28 cellular contexts compared by ENCODE assay signal in genomic region chr18:23332356-23332755, GRCh38.
"Had no signal": no experiment of that assay in that cellular context is flagged by ENCODE, and none has a peak within 500 bp of the region (broad histone marks: within the 10 kb centered on the region; RNA-seq: fewer than 3 reads in every experiment).

No MANE protein-coding gene starts in this region.

- ATAC-seq: effector memory CD8-positive, alpha-beta T cell; heart right ventricle; left cardiac atrium; naive thymus-derived CD8-positive, alpha-beta T cell; psoas muscle; right cardiac atrium; stimulated activated effector memory CD8-positive, alpha-beta T cell treated with anti-CD3 and anti-CD28 coated beads, Interleukin-12 subunit alpha, Interleukin-12 subunit beta, amount 100 ng/mL, for 72 hours had no signal

- H3K9me3 ChIP-seq: esophagus squamous epithelium, left lung, ovary, psoas muscle, sigmoid colon, thoracic aorta, tibial nerve, upper lobe of left lung had no signal

- H3K36me3 Mint-ChIP-seq: stimulated activated effector memory CD8-positive, alpha-beta T cell treated with anti-CD3 and anti-CD28 coated beads, Interleukin-12 subunit alpha, Interleukin-12 subunit beta, amount 100 ng/mL, for 72 hours had no signal

- H3K4me3 Mint-ChIP-seq: effector memory CD8-positive, alpha-beta T cell; naive thymus-derived CD8-positive, alpha-beta T cell; nephron progenitor cell; stimulated activated effector memory CD8-positive, alpha-beta T cell treated with anti-CD3 and anti-CD28 coated beads, Interleukin-12 subunit alpha, Interleukin-12 subunit beta, amount 100 ng/mL, for 72 hours; stimulated activated naive CD8-positive, alpha-beta T cell treated with anti-CD3 and anti-CD28 coated beads, Interleukin-15, Interleukin-2, amounts not matched to agents 100 ng/mL and 50 ng/mL, for 24 hours had no signal

- DNase-seq: dermis blood vessel endothelial cell; effector memory CD8-positive, alpha-beta T cell; erythroblast; esophagus squamous epithelium; foreskin melanocyte; glutamatergic neuron; heart right ventricle; hippocampal formation; left cardiac atrium; left lung; mesendoderm; midbrain; naive thymus-derived CD8-positive, alpha-beta T cell; nephron progenitor cell; nucleus accumbens; ovary; posterior cingulate gyrus; psoas muscle; right cardiac atrium; sigmoid colon; stimulated activated CD4-positive, alpha-beta T cell treated with anti-CD3 and anti-CD28 coated beads, Interleukin-2, amount 100 ng/mL, for 24 hours; stimulated activated CD4-positive, alpha-beta T cell treated with anti-CD3 and anti-CD28 coated beads, Interleukin-4, amount 100 ng/mL, for 24 hours; upper lobe of left lung had no signal

- H3K27ac Mint-ChIP-seq: effector memory CD8-positive, alpha-beta T cell; naive thymus-derived CD8-positive, alpha-beta T cell; nephron progenitor cell; stimulated activated effector memory CD8-positive, alpha-beta T cell treated with anti-CD3 and anti-CD28 coated beads, Interleukin-12 subunit alpha, Interleukin-12 subunit beta, amount 100 ng/mL, for 72 hours; stimulated activated naive CD8-positive, alpha-beta T cell treated with anti-CD3 and anti-CD28 coated beads, Interleukin-15, Interleukin-2, amounts not matched to agents 100 ng/mL and 50 ng/mL, for 24 hours had no signal

- H3K4me1 ChIP-seq: left lung, psoas muscle, sigmoid colon had no signal

- H3K4me3 ChIP-seq: coronary artery, esophagus squamous epithelium, heart right ventricle, left lung, ovary, psoas muscle, sigmoid colon, thoracic aorta, tibial nerve, upper lobe of left lung had no signal

- H3K27ac ChIP-seq: coronary artery, heart right ventricle, ovary, psoas muscle, sigmoid colon, thoracic aorta, tibial nerve had no signal

- H3K4me1 Mint-ChIP-seq: stimulated activated effector memory CD8-positive, alpha-beta T cell treated with anti-CD3 and anti-CD28 coated beads, Interleukin-12 subunit alpha, Interleukin-12 subunit beta, amount 100 ng/mL, for 72 hours had no signal

- H3K27me3 Mint-ChIP-seq: effector memory CD8-positive, alpha-beta T cell; naive thymus-derived CD8-positive, alpha-beta T cell; stimulated activated naive CD8-positive, alpha-beta T cell treated with anti-CD3 and anti-CD28 coated beads, Interleukin-15, Interleukin-2, amounts not matched to agents 100 ng/mL and 50 ng/mL, for 24 hours had no signal

- H3K36me3 ChIP-seq: esophagus squamous epithelium, left lung, ovary, thoracic aorta, upper lobe of left lung had no signal

- H3K9me3 Mint-ChIP-seq: effector memory CD8-positive, alpha-beta T cell; stimulated activated effector memory CD8-positive, alpha-beta T cell treated with anti-CD3 and anti-CD28 coated beads, Interleukin-12 subunit alpha, Interleukin-12 subunit beta, amount 100 ng/mL, for 72 hours had no signal

- H3K27me3 ChIP-seq: esophagus squamous epithelium, heart right ventricle, left lung, ovary, sigmoid colon, tibial nerve, upper lobe of left lung had no signal
